1 cellular context compared by ENCODE assay signal in the genomic region with DNA sequence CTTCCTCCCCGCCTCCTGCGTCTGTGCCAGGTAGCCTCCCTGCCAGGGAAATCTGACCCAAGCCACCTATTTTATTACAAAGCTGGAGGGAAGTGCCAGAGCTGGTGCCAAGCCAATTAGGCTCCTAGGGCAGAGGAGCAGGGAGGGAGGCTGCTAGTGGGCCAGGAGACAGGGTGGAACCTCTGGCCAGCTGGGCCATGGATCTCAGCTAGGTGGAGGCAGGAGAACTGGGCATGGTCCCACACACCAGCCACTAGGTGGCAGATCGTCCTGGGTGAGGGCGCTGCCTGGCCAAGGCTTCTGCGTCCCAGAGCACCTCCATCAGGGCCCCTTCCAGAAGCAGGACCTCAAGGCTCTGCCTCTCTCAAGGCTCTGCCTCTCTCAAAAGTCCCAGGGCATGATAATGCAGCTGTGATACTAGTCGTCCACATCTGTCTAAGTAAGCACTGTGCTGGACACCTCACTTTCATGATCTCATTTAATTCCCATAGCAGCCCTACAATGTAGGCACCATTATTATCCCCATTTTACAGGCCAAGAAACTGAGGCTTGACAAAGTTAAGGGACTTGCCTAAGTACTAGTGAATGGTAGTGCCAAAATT.
TF ChIP-seq lines count a peak whose summit lies in the region.

No MANE protein-coding gene starts in this region.

TF ChIP-seq in HepG2, 621 proteins besides CTCF, POLR2A, EP300 and RAD21 (continued from another document):
- TF ChIP-seq ZNF816 (CRISPR knock-in tag; IDR thresholded peaks at IDR 0.05; ENCODE audit: borderline replicate concordance), result no peak
- TF ChIP-seq, protein P1, sequence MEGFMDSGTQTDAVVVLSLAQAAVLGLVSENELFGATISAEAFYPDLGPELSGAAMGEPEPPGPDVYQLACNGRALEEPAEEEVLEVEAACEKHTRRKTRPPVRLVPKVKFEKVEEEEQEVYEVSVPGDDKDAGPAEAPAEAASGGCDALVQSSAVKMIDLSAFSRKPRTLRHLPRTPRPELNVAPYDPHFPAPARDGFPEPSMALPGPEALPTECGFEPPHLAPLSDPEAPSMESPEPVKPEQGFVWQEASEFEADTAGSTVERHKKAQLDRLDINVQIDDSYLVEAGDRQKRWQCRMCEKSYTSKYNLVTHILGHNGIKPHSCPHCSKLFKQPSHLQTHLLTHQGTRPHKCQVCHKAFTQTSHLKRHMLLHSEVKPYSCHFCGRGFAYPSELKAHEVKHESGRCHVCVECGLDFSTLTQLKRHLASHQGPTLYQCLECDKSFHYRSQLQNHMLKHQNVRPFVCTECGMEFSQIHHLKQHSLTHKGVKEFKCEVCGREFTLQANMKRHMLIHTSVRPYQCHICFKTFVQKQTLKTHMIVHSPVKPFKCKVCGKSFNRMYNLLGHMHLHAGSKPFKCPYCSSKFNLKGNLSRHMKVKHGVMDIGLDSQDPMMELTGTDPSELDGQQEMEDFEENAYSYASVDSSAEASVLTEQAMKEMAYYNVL (CRISPR knock-in tag; IDR thresholded peaks at IDR 0.05; ENCODE audit: borderline replicate concordance), result no peak
- no peak for TF ChIP-seq RARA (CRISPR knock-in tag; IDR thresholded peaks at IDR 0.05)
- TF ChIP-seq, protein P2, sequence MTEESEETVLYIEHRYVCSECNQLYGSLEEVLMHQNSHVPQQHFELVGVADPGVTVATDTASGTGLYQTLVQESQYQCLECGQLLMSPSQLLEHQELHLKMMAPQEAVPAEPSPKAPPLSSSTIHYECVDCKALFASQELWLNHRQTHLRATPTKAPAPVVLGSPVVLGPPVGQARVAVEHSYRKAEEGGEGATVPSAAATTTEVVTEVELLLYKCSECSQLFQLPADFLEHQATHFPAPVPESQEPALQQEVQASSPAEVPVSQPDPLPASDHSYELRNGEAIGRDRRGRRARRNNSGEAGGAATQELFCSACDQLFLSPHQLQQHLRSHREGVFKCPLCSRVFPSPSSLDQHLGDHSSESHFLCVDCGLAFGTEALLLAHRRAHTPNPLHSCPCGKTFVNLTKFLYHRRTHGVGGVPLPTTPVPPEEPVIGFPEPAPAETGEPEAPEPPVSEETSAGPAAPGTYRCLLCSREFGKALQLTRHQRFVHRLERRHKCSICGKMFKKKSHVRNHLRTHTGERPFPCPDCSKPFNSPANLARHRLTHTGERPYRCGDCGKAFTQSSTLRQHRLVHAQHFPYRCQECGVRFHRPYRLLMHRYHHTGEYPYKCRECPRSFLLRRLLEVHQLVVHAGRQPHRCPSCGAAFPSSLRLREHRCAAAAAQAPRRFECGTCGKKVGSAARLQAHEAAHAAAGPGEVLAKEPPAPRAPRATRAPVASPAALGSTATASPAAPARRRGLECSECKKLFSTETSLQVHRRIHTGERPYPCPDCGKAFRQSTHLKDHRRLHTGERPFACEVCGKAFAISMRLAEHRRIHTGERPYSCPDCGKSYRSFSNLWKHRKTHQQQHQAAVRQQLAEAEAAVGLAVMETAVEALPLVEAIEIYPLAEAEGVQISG (CRISPR knock-in tag; IDR thresholded peaks at IDR 0.05), result peak; percentile 38; the same call in 1 of the 2 replicates
- TF ChIP-seq MAF1 (CRISPR knock-in tag; IDR thresholded peaks at IDR 0.05; ENCODE audit: borderline replicate concordance), result no peak
- no peak for TF ChIP-seq FOXA1 (IDR thresholded peaks at IDR 0.05)
- no peak for TF ChIP-seq FOXA1 (CRISPR knock-in tag; IDR thresholded peaks at IDR 0.05)
- TF ChIP-seq SALL1 (CRISPR knock-in tag; IDR thresholded peaks at IDR 0.05), result peak; percentile 45; the same call in 1 of the 2 replicates
- 0 out of 3 replicates have a peak, but pooled peaks have one; percentile 23 for TF ChIP-seq MXI1 (IDR thresholded peaks at IDR 0.05; ENCODE audit: borderline replicate concordance, low read depth, low read length)
- TF ChIP-seq ZNF331 (CRISPR knock-in tag; IDR thresholded peaks at IDR 0.05), result 0 out of 2 replicates have a peak, but pooled peaks have one; percentile 19
- TF ChIP-seq, protein P3, sequence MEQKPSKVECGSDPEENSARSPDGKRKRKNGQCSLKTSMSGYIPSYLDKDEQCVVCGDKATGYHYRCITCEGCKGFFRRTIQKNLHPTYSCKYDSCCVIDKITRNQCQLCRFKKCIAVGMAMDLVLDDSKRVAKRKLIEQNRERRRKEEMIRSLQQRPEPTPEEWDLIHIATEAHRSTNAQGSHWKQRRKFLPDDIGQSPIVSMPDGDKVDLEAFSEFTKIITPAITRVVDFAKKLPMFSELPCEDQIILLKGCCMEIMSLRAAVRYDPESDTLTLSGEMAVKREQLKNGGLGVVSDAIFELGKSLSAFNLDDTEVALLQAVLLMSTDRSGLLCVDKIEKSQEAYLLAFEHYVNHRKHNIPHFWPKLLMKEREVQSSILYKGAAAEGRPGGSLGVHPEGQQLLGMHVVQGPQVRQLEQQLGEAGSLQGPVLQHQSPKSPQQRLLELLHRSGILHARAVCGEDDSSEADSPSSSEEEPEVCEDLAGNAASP (CRISPR knock-in tag; IDR thresholded peaks at IDR 0.05; ENCODE audit: borderline replicate concordance), result peak; percentile 20; the same call in 1 of the 2 replicates
- TF ChIP-seq KDM1A (CRISPR knock-in tag; IDR thresholded peaks at IDR 0.05), result 0 out of 2 replicates have a peak, but pooled peaks have one; percentile 30
- 0 out of 2 replicates have a peak, but pooled peaks have one; percentile 13 for TF ChIP-seq HDAC2 (CRISPR knock-in tag; IDR thresholded peaks at IDR 0.05)
- TF ChIP-seq SOX6 (IDR thresholded peaks at IDR 0.05), result no peak
- peak; percentile 29; the same call in 1 of the 2 replicates for TF ChIP-seq SOX6 (CRISPR knock-in tag; IDR thresholded peaks at IDR 0.05)
- TF ChIP-seq GATAD1 (CRISPR knock-in tag; IDR thresholded peaks at IDR 0.05), result no peak; the same call in 1 of the 2 replicates
- TF ChIP-seq AHR (CRISPR knock-in tag; IDR thresholded peaks at IDR 0.05), result no peak
- TF ChIP-seq, protein P4, sequence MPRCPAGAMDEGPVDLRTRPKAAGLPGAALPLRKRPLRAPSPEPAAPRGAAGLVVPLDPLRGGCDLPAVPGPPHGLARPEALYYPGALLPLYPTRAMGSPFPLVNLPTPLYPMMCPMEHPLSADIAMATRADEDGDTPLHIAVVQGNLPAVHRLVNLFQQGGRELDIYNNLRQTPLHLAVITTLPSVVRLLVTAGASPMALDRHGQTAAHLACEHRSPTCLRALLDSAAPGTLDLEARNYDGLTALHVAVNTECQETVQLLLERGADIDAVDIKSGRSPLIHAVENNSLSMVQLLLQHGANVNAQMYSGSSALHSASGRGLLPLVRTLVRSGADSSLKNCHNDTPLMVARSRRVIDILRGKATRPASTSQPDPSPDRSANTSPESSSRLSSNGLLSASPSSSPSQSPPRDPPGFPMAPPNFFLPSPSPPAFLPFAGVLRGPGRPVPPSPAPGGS (CRISPR knock-in tag; IDR thresholded peaks at IDR 0.05), result no peak; the same call in 1 of the 2 replicates
- TF ChIP-seq MYC (CRISPR knock-in tag; IDR thresholded peaks at IDR 0.05; ENCODE audit: borderline replicate concordance), result peak; percentile 48; the same call in 1 of the 2 replicates
- 0 out of 2 replicates have a peak, but pooled peaks have one; percentile 39 for TF ChIP-seq THAP11 (CRISPR knock-in tag; IDR thresholded peaks at IDR 0.05)
- TF ChIP-seq MIER3 (CRISPR knock-in tag; IDR thresholded peaks at IDR 0.05; ENCODE audit: borderline replicate concordance), result peak; percentile 37; the same call in 1 of the 2 replicates
- TF ChIP-seq ZMAT3 (CRISPR knock-in tag; conservative IDR thresholded peaks at IDR 0.05), result 0 out of 2 replicates have a peak, but pooled peaks have one; percentile 15
- TF ChIP-seq ZNF230 (CRISPR knock-in tag; IDR thresholded peaks at IDR 0.05), result no peak
- TF ChIP-seq, protein P5, sequence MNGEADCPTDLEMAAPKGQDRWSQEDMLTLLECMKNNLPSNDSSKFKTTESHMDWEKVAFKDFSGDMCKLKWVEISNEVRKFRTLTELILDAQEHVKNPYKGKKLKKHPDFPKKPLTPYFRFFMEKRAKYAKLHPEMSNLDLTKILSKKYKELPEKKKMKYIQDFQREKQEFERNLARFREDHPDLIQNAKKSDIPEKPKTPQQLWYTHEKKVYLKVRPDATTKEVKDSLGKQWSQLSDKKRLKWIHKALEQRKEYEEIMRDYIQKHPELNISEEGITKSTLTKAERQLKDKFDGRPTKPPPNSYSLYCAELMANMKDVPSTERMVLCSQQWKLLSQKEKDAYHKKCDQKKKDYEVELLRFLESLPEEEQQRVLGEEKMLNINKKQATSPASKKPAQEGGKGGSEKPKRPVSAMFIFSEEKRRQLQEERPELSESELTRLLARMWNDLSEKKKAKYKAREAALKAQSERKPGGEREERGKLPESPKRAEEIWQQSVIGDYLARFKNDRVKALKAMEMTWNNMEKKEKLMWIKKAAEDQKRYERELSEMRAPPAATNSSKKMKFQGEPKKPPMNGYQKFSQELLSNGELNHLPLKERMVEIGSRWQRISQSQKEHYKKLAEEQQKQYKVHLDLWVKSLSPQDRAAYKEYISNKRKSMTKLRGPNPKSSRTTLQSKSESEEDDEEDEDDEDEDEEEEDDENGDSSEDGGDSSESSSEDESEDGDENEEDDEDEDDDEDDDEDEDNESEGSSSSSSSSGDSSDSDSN (CRISPR knock-in tag; IDR thresholded peaks at IDR 0.05), result peak; percentile 51
- no peak for TF ChIP-seq SMARCE1 (IDR thresholded peaks at IDR 0.05; ENCODE audit: borderline replicate concordance)
- 0 out of 2 replicates have a peak, but pooled peaks have one; percentile 22 for TF ChIP-seq SPEN (CRISPR knock-in tag; IDR thresholded peaks at IDR 0.05; ENCODE audit: low read depth)
- TF ChIP-seq MED13 (CRISPR knock-in tag; IDR thresholded peaks at IDR 0.05), result no peak
- no peak for TF ChIP-seq MAFG (CRISPR knock-in tag; IDR thresholded peaks at IDR 0.05)
- peak; percentile 47 for TF ChIP-seq XRCC5 (optimal IDR thresholded peaks at IDR 0.05; ENCODE audit: low read length)
- TF ChIP-seq, protein P6, sequence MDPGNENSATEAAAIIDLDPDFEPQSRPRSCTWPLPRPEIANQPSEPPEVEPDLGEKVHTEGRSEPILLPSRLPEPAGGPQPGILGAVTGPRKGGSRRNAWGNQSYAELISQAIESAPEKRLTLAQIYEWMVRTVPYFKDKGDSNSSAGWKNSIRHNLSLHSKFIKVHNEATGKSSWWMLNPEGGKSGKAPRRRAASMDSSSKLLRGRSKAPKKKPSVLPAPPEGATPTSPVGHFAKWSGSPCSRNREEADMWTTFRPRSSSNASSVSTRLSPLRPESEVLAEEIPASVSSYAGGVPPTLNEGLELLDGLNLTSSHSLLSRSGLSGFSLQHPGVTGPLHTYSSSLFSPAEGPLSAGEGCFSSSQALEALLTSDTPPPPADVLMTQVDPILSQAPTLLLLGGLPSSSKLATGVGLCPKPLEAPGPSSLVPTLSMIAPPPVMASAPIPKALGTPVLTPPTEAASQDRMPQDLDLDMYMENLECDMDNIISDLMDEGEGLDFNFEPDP (CRISPR knock-in tag; conservative IDR thresholded peaks at IDR 0.05), result no peak
- 0 out of 2 replicates have a peak, but pooled peaks have one; percentile 22 for TF ChIP-seq ELF3 (CRISPR knock-in tag; IDR thresholded peaks at IDR 0.05)
- no peak for TF ChIP-seq NFKB2 (CRISPR knock-in tag; IDR thresholded peaks at IDR 0.05; ENCODE audit: borderline replicate concordance)
- no peak for TF ChIP-seq MTF1 (CRISPR knock-in tag; IDR thresholded peaks at IDR 0.05)
- 0 out of 2 replicates have a peak, but pooled peaks have one; percentile 34 for TF ChIP-seq ZBTB7B (CRISPR knock-in tag; IDR thresholded peaks at IDR 0.05)
- no peak for TF ChIP-seq TEAD2 (CRISPR knock-in tag; IDR thresholded peaks at IDR 0.05)
- TF ChIP-seq ZNF550 (CRISPR knock-in tag; IDR thresholded peaks at IDR 0.05; ENCODE audit: borderline replicate concordance), result 0 out of 2 replicates have a peak, but pooled peaks have one; percentile 36
- TF ChIP-seq ZNF629 (CRISPR knock-in tag; conservative IDR thresholded peaks at IDR 0.05), result peak; percentile 92
- TF ChIP-seq, protein P7, sequence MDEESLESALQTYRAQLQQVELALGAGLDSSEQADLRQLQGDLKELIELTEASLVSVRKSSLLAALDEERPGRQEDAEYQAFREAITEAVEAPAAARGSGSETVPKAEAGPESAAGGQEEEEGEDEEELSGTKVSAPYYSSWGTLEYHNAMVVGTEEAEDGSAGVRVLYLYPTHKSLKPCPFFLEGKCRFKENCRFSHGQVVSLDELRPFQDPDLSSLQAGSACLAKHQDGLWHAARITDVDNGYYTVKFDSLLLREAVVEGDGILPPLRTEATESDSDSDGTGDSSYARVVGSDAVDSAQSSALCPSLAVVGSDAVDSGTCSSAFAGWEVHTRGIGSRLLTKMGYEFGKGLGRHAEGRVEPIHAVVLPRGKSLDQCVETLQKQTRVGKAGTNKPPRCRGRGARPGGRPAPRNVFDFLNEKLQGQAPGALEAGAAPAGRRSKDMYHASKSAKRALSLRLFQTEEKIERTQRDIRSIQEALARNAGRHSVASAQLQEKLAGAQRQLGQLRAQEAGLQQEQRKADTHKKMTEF (CRISPR knock-in tag; IDR thresholded peaks at IDR 0.05), result no peak
- TF ChIP-seq, protein P8, sequence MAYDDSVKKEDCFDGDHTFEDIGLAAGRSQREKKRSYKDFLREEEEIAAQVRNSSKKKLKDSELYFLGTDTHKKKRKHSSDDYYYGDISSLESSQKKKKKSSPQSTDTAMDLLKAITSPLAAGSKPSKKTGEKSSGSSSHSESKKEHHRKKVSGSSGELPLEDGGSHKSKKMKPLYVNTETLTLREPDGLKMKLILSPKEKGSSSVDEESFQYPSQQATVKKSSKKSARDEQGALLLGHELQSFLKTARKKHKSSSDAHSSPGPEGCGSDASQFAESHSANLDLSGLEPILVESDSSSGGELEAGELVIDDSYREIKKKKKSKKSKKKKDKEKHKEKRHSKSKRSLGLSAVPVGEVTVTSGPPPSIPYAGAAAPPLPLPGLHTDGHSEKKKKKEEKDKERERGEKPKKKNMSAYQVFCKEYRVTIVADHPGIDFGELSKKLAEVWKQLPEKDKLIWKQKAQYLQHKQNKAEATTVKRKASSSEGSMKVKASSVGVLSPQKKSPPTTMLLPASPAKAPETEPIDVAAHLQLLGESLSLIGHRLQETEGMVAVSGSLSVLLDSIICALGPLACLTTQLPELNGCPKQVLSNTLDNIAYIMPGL (CRISPR knock-in tag; IDR thresholded peaks at IDR 0.05; ENCODE audit: borderline replicate concordance in 1 of 2, low read depth in 1 of 2), result peak; percentile 45 to 60; a peak in 2 of 4 replicates
